17 cellular contexts compared by ENCODE assay signal in genomic region chr19:1514295-1514661, GRCh38. TPM values are rescaled to one million over a fixed set of nuclear protein-coding genes. Genes with fewer than 3 reads are reported as not detected.
DNase-seq lines count a peak whose midpoint lies in the region; ATAC-seq, FAIRE-seq and TF ChIP-seq lines count a peak whose summit lies in the region.
"Had no signal": no experiment of that assay in that cellular context is flagged by ENCODE, and none has a peak within 500 bp of the region (broad histone marks: within the 10 kb centered on the region; RNA-seq: fewer than 3 reads in every experiment).

No MANE protein-coding gene starts in this region.

- DNase-seq in activated naive CD8-positive, alpha-beta T cell treated with anti-CD3 and anti-CD28 coated beads, Interleukin-2, amount 10 ng/mL, durations not matched to agents 7 days and 5 days: no peak
- no peak for DNase-seq in activated naive CD8-positive, alpha-beta T cell treated with anti-CD3 and anti-CD28 coated beads, Interleukin-2, amount 50 U/mL, for 24 hours
- DNase-seq in RWPE1 (ENCODE audit: low spot score) (no peak), H1 (ENCODE audit: low read depth in 1 of 2, low spot score in 2 of 2) (no peak), dermis blood vessel endothelial cell (no peak), RPMI8226 (no peak), COLO829 (ENCODE audit: low spot score) (no peak)
- DNase-seq: NCI-H2029, NCI-H2171 treated with DMSO at 0.1 percent for 48 hours, NCI-H510A had no signal

- peaks cover 7% of the 10 kb centered on the region for H3K4me1 Mint-ChIP-seq in activated naive CD8-positive, alpha-beta T cell treated with anti-CD3 and anti-CD28 coated beads, Interleukin-2, amount 10 ng/mL, durations not matched to agents 7 days and 5 days
- peaks cover 11% of the 10 kb centered on the region for H3K4me1 Mint-ChIP-seq in activated naive CD8-positive, alpha-beta T cell treated with anti-CD3 and anti-CD28 coated beads, Interleukin-2, amount 50 U/mL, for 24 hours
- H3K4me1 Mint-ChIP-seq in stimulated activated memory B cell treated with anti-CD40 and anti-IgM and Interleukin-4, amounts not matched to agents 10 μg/mL and 1 μg/mL and 100 μg/mL, for 72 hours: peaks cover 6% of the 10 kb centered on the region
- H3K4me1 Mint-ChIP-seq: GM23338 had no signal

- H3K9me3 ChIP-seq in H1 (ENCODE audit: insufficient read depth in 2 of 2, low read depth in 1 of 2, low read length in 1 of 2): no peaks in the 10 kb centered on the region

- no peak overlapping the region for H3K4me2 ChIP-seq in H1 (ENCODE audit: insufficient read depth in 1 of 2, low read depth in 2 of 2, low read length in 2 of 2)
- H3K4me2 ChIP-seq: KMS-11 had no signal

- peaks cover 12% of the 10 kb centered on the region for H3K27me3 Mint-ChIP-seq in activated naive CD8-positive, alpha-beta T cell treated with anti-CD3 and anti-CD28 coated beads, Interleukin-2, amount 10 ng/mL, durations not matched to agents 7 days and 5 days
- H3K27me3 Mint-ChIP-seq in activated naive CD8-positive, alpha-beta T cell treated with anti-CD3 and anti-CD28 coated beads, Interleukin-2, amount 50 U/mL, for 24 hours: peaks cover 17% of the 10 kb centered on the region
- H3K27me3 Mint-ChIP-seq in stimulated activated memory B cell treated with anti-CD40 and anti-IgM and Interleukin-4, amounts not matched to agents 10 μg/mL and 1 μg/mL and 100 μg/mL, for 72 hours: peaks cover 87% of the 10 kb centered on the region

- POLR2A ChIA-PET in activated naive CD8-positive, alpha-beta T cell treated with anti-CD3 and anti-CD28 coated beads, Interleukin-2, amount 10 ng/mL, durations not matched to agents 7 days and 5 days (lab: Charles Lee): no interaction called here
- POLR2A ChIA-PET in RWPE1 (lab: Yijun Ruan, JAX; ENCODE audit: low non-redundant PET): no interaction called here
- POLR2A ChIA-PET in H1 (lab: Charles Lee; ENCODE audit: partially characterized antibody): interaction anchor here (0.5 to 1.6 kb wide), 2 partner anchors 28 to 231 kb away, joined by 3 read pairs; no protein-coding TSS in a partner anchor

- H3K9ac ChIP-seq in H1 (replicated peaks in 1 of 4; ENCODE audit: extremely low read depth in 1 of 4, low read depth in 3 of 4, low read length in 3 of 4): no peak overlapping the region
- H3K9ac ChIP-seq: KMS-11 had no signal

- CTCF ChIA-PET in RWPE1 (lab: Yijun Ruan, JAX): interaction anchor here (0.6 to 1.0 kb wide), 10 partner anchors 12 to 528 kb away, joined by 3 to 6 read pairs (median 3); no protein-coding TSS in a partner anchor
- CTCF ChIA-PET in H1 (lab: Charles Lee; ENCODE audit: partially characterized antibody): interaction anchor here (0.9 to 2.2 kb wide), 5 partner anchors 9 to 40 kb away, joined by 3 to 6 read pairs (median 4); partner anchors contain the start of gene PLK5

- H2AFZ ChIP-seq in H1 (ENCODE audit: low read length): no peak overlapping the region
- H2AFZ ChIP-seq: GM23338 had no signal

- no peak overlapping the region for H2BK120ac ChIP-seq in H1 (replicated peaks; ENCODE audit: low read depth, low read length)

- H3K4me3 Mint-ChIP-seq in activated naive CD8-positive, alpha-beta T cell treated with anti-CD3 and anti-CD28 coated beads, Interleukin-2, amount 10 ng/mL, durations not matched to agents 7 days and 5 days: peak overlapping the region; percentile 13
- H3K4me3 Mint-ChIP-seq in activated naive CD8-positive, alpha-beta T cell treated with anti-CD3 and anti-CD28 coated beads, Interleukin-2, amount 50 U/mL, for 24 hours: no peak overlapping the region
- H3K4me3 Mint-ChIP-seq in stimulated activated memory B cell treated with anti-CD40 and anti-IgM and Interleukin-4, amounts not matched to agents 10 μg/mL and 1 μg/mL and 100 μg/mL, for 72 hours: peak overlapping the region; percentile 1
- H3K4me3 Mint-ChIP-seq: CD4-positive, CD25-positive, alpha-beta regulatory T cell; GM23338 had no signal

- H4K91ac ChIP-seq in H1 (replicated peaks; ENCODE audit: insufficient read length, low read length): no peak overlapping the region

- H4K20me1 ChIP-seq in H1 (replicated peaks in 1 of 2; ENCODE audit: control insufficient read depth in 1 of 2, insufficient read depth in 2 of 2, low read length in 2 of 2): peaks cover 0 to 6% of the 10 kb centered on the region in 2 experiments

- H3K56ac ChIP-seq in H1 (replicated peaks; ENCODE audit: insufficient read length, low read depth, low read length): no peak overlapping the region

- no peak overlapping the region for H2BK5ac ChIP-seq in H1 (ENCODE audit: low read depth, low read length)

- H2BK12ac ChIP-seq in H1 (ENCODE audit: low read depth, low read length): no peak overlapping the region

- H3K4me3 ChIP-seq in H1 (ENCODE audit: extremely low read depth in 1 of 4, insufficient read depth in 2 of 4, low read depth in 3 of 4, low read length in 4 of 4): no peak overlapping the region

- no peak overlapping the region for H3K4ac ChIP-seq in H1 (replicated peaks; ENCODE audit: insufficient read length, low read depth, low read length)

- no peak overlapping the region for H3K23ac ChIP-seq in H1 (ENCODE audit: insufficient read length)

- no peaks in the 10 kb centered on the region for H3K79me2 ChIP-seq in H1 (ENCODE audit: control insufficient read depth in 1 of 2, insufficient read depth in 2 of 2, low read length in 2 of 2)

- H2BK15ac ChIP-seq in H1 (ENCODE audit: low read length): peak overlapping the region; percentile 29; the same call in 1 of the 2 replicates

- no peaks in the 10 kb centered on the region for H3K9me3 Mint-ChIP-seq in activated naive CD8-positive, alpha-beta T cell treated with anti-CD3 and anti-CD28 coated beads, Interleukin-2, amount 10 ng/mL, durations not matched to agents 7 days and 5 days
- no peaks in the 10 kb centered on the region for H3K9me3 Mint-ChIP-seq in activated naive CD8-positive, alpha-beta T cell treated with anti-CD3 and anti-CD28 coated beads, Interleukin-2, amount 50 U/mL, for 24 hours
- H3K9me3 Mint-ChIP-seq in stimulated activated memory B cell treated with anti-CD40 and anti-IgM and Interleukin-4, amounts not matched to agents 10 μg/mL and 1 μg/mL and 100 μg/mL, for 72 hours: peaks cover 2% of the 10 kb centered on the region

- no peak for FAIRE-seq in H1 (lab: Jason Lieb, UNC)

- peak overlapping the region; percentile 90 for H3K27ac ChIP-seq in RWPE1
- H3K27ac ChIP-seq in H1 (ENCODE audit: low read depth, low read length): no peak overlapping the region
- H3K27ac ChIP-seq: KMS-11 had no signal

- H2BK20ac ChIP-seq in H1 (ENCODE audit: low read length): no peak overlapping the region

- TF ChIP-seq CTCF in RWPE1 (conservative IDR thresholded peaks at IDR 0.05; ENCODE audit: low read depth): no peak
- TF ChIP-seq CTCF in H1 (IDR thresholded peaks at IDR 0.05; ENCODE audit: control extremely low read depth in 1 of 3, insufficient read depth in 1 of 3, low read depth in 1 of 3, low read length in 3 of 3): no peak

- no peak overlapping the region for H3K14ac ChIP-seq in H1 (ENCODE audit: insufficient read length)

- H3K27ac Mint-ChIP-seq in activated naive CD8-positive, alpha-beta T cell treated with anti-CD3 and anti-CD28 coated beads, Interleukin-2, amount 10 ng/mL, durations not matched to agents 7 days and 5 days: no peak overlapping the region
- no peak overlapping the region for H3K27ac Mint-ChIP-seq in activated naive CD8-positive, alpha-beta T cell treated with anti-CD3 and anti-CD28 coated beads, Interleukin-2, amount 50 U/mL, for 24 hours
- H3K27ac Mint-ChIP-seq in stimulated activated memory B cell treated with anti-CD40 and anti-IgM and Interleukin-4, amounts not matched to agents 10 μg/mL and 1 μg/mL and 100 μg/mL, for 72 hours: no peak overlapping the region
- H3K27ac Mint-ChIP-seq: CD4-positive, CD25-positive, alpha-beta regulatory T cell; GM23338 had no signal

- H3K79me1 ChIP-seq in H1 (ENCODE audit: low read depth, low read length): no peaks in the 10 kb centered on the region

- 77% methylated on average over 10 of the region's 10 CpGs; no CpG with 5 or more reads in 1 of the 2 experiments for WGBS in H1 (ENCODE audit: extremely low coverage in 1 of 2, insufficient coverage in 1 of 2, insufficient read length in 1 of 2, insufficient replicate concordance in 2 of 2, low coverage in 1 of 2, low lambda C conversion rate in 2 of 2, missing lambda C conversion rate in 1 of 2), 2 experiments

- peaks cover 0 to 10% (median 6%) of the 10 kb centered on the region in 4 experiments; a peak in 5 of 7 replicates for H3K27me3 ChIP-seq in H1 (replicated peaks in 1 of 4; ENCODE audit: control insufficient read depth in 3 of 4, extremely low read depth in 1 of 4, insufficient read depth in 3 of 4, low read length in 3 of 4)

- H3K36me3 ChIP-seq in H1 (ENCODE audit: control insufficient read depth in 2 of 4, insufficient read depth in 4 of 4, low read length in 3 of 4): no peaks in the 10 kb centered on the region

- no peak for TF ChIP-seq EP300 in H1 (IDR thresholded peaks at IDR 0.05; ENCODE audit: borderline replicate concordance in 1 of 2, low read depth in 2 of 2, low read length in 2 of 2)

- H2AK5ac ChIP-seq in H1 (ENCODE audit: low read depth, low read length): no peak overlapping the region

- TF ChIP-seq RAD21 in H1 (IDR thresholded peaks at IDR 0.05 in 1 of 2, conservative IDR thresholded peaks at IDR 0.05 in 1 of 2; ENCODE audit: low read depth in 2 of 2, low read length in 2 of 2): no peak

- ATAC-seq in activated naive CD8-positive, alpha-beta T cell treated with anti-CD3 and anti-CD28 coated beads, Interleukin-2, amount 10 ng/mL, durations not matched to agents 7 days and 5 days (ENCODE audit: low read depth): no peak
- no peak for ATAC-seq in activated naive CD8-positive, alpha-beta T cell treated with anti-CD3 and anti-CD28 coated beads, Interleukin-2, amount 50 U/mL, for 24 hours
- no peak for ATAC-seq in stimulated activated memory B cell treated with anti-CD40 and anti-IgM and Interleukin-4, amounts not matched to agents 10 μg/mL and 1 μg/mL and 100 μg/mL, for 72 hours

- no peak overlapping the region for H4K5ac ChIP-seq in H1 (ENCODE audit: insufficient read length, low read depth, low read length)

- no peaks in the 10 kb centered on the region; a peak in 1 of 7 replicates for H3K4me1 ChIP-seq in H1 (replicated peaks in 1 of 4; ENCODE audit: control insufficient read depth in 3 of 4, insufficient read depth in 4 of 4, low read length in 3 of 4)

- H3K23me2 ChIP-seq in H1 (ENCODE audit: low read depth, low read length): no peaks in the 10 kb centered on the region; the same call in 1 of the 2 replicates

- H4K8ac ChIP-seq in H1 (ENCODE audit: extremely low read depth, insufficient read depth, low read length): no peak overlapping the region

- H3K18ac ChIP-seq in H1 (ENCODE audit: extremely low read depth, low read length): no peak overlapping the region

- no peak for TF ChIP-seq POLR2A in H1 (IDR thresholded peaks at IDR 0.05; ENCODE audit: control extremely low read depth in 1 of 2, low read depth in 2 of 2, low read length in 2 of 2)

- no peaks in the 10 kb centered on the region for H3K36me3 Mint-ChIP-seq in activated naive CD8-positive, alpha-beta T cell treated with anti-CD3 and anti-CD28 coated beads, Interleukin-2, amount 10 ng/mL, durations not matched to agents 7 days and 5 days
- no peaks in the 10 kb centered on the region for H3K36me3 Mint-ChIP-seq in activated naive CD8-positive, alpha-beta T cell treated with anti-CD3 and anti-CD28 coated beads, Interleukin-2, amount 50 U/mL, for 24 hours (ENCODE audit: low read depth)
- no peaks in the 10 kb centered on the region for H3K36me3 Mint-ChIP-seq in stimulated activated memory B cell treated with anti-CD40 and anti-IgM and Interleukin-4, amounts not matched to agents 10 μg/mL and 1 μg/mL and 100 μg/mL, for 72 hours
- H3K36me3 Mint-ChIP-seq: CD4-positive, CD25-positive, alpha-beta regulatory T cell had no signal

RNA-seq across cellular contexts. Expression of gene ADAMTSL5, which starts 1.5 kb away (rescaled TPM):
- 1 to 10 TPM; 1.8 to 2.1 TPM for total RNA-seq in activated naive CD8-positive, alpha-beta T cell treated with anti-CD3 and anti-CD28 coated beads, Interleukin-2, amount 10 ng/mL, durations not matched to agents 7 days and 5 days
- total RNA-seq in H1 (2021; fragmentation: NEBNext Ultra II Directional; extraction: Animal tissue kit (Norgen Biotek cat#: 25700)): 0.99 and 1.4 TPM in 2 replicates
- polyA plus RNA-seq in H1 (2011; rRNA removed): 0.82 and 2.6 TPM in 2 replicates
- 1.0 TPM for polyA plus RNA-seq in H1 (2011; cell fraction: cytosol; rRNA removed)
- polyA plus RNA-seq in H1 (2011; cell fraction: nucleus; rRNA removed): 2.7 TPM
- polyA plus RNA-seq in H1 (2012, experiment 1 of 2): 0.42 to 0.86 TPM (median 0.67 TPM) in 4 replicates
- polyA plus RNA-seq in H1 (2012, experiment 2 of 2): 0.30 TPM
- polyA plus RNA-seq in H1 (2013, experiment 1 of 2): 0.26 TPM
- 0.42 TPM for polyA plus RNA-seq in H1 (2013, experiment 2 of 2)
- 0.09 and 0.49 TPM in 2 replicates for polyA minus RNA-seq in H1 (2011; rRNA and poly(A)+ RNA removed)
- not detected for polyA minus RNA-seq in H1 (2011; cell fraction: cytosol; rRNA and poly(A)+ RNA removed)
- 0.40 TPM for polyA minus RNA-seq in H1 (2011; cell fraction: nucleus; rRNA and poly(A)+ RNA removed)
- total RNA-seq in dermis blood vessel endothelial cell: 0.19 TPM in 1 of 2 replicates, not detected in the other

RNA-seq across cellular contexts. Expression of gene PLK5, which starts 9.6 kb away (rescaled TPM):
- not detected for total RNA-seq in activated naive CD8-positive, alpha-beta T cell treated with anti-CD3 and anti-CD28 coated beads, Interleukin-2, amount 10 ng/mL, durations not matched to agents 7 days and 5 days
- 0.43 and 1.2 TPM in 2 replicates for total RNA-seq in H1 (2021; fragmentation: NEBNext Ultra II Directional; extraction: Animal tissue kit (Norgen Biotek cat#: 25700))
- 0.45 and 0.82 TPM in 2 replicates for polyA plus RNA-seq in H1 (2011; rRNA removed)
- polyA plus RNA-seq in H1 (2011; cell fraction: cytosol; rRNA removed): 0.69 TPM
- 4.9 TPM for polyA plus RNA-seq in H1 (2011; cell fraction: nucleus; rRNA removed)
- polyA plus RNA-seq in H1 (2012, experiment 1 of 2): 0.56 to 0.73 TPM (median 0.64 TPM) in 3 of 4 replicates, not detected in the other
- polyA plus RNA-seq in H1 (2012, experiment 2 of 2): 0.29 TPM
- 0.81 TPM for polyA plus RNA-seq in H1 (2013, experiment 1 of 2)
- polyA plus RNA-seq in H1 (2013, experiment 2 of 2): 0.33 TPM
- polyA minus RNA-seq in H1 (2011; rRNA and poly(A)+ RNA removed): 0.06 and 0.29 TPM in 2 replicates
- 0.66 TPM for polyA minus RNA-seq in H1 (2011; cell fraction: cytosol; rRNA and poly(A)+ RNA removed)
- polyA minus RNA-seq in H1 (2011; cell fraction: nucleus; rRNA and poly(A)+ RNA removed): 1.5 TPM
- not detected in 2 replicates for total RNA-seq in dermis blood vessel endothelial cell
- total RNA-seq: A673; CD4-positive, CD25-positive, alpha-beta regulatory T cell; Daoy; Right ventricle myocardium superior had no signal
- polyA plus RNA-seq: CD4-positive, CD25-positive, alpha-beta regulatory T cell had no signal

RNA-seq across cellular contexts. Expression of gene REEP6, which starts 23.3 kb away (rescaled TPM):
- total RNA-seq in activated naive CD8-positive, alpha-beta T cell treated with anti-CD3 and anti-CD28 coated beads, Interleukin-2, amount 10 ng/mL, durations not matched to agents 7 days and 5 days: 1 to 10 TPM; 2.2 to 2.8 TPM
- total RNA-seq in H1 (2021; fragmentation: NEBNext Ultra II Directional; extraction: Animal tissue kit (Norgen Biotek cat#: 25700)): 12.6 and 13.4 TPM in 2 replicates
- 20.7 and 31.4 TPM in 2 replicates for polyA plus RNA-seq in H1 (2011; rRNA removed)
- polyA plus RNA-seq in H1 (2011; cell fraction: cytosol; rRNA removed): 12.6 TPM
- polyA plus RNA-seq in H1 (2011; cell fraction: nucleus; rRNA removed): 14.4 TPM
- 8.7 to 19.5 TPM (median 15.4 TPM) in 4 replicates for polyA plus RNA-seq in H1 (2012, experiment 1 of 2)
- polyA plus RNA-seq in H1 (2012, experiment 2 of 2): 12.8 TPM
- 17.9 TPM for polyA plus RNA-seq in H1 (2013, experiment 1 of 2)
- 25.1 TPM for polyA plus RNA-seq in H1 (2013, experiment 2 of 2)
- 4.2 and 5.5 TPM in 2 replicates for polyA minus RNA-seq in H1 (2011; rRNA and poly(A)+ RNA removed)
- polyA minus RNA-seq in H1 (2011; cell fraction: cytosol; rRNA and poly(A)+ RNA removed): 13.8 TPM
- 6.6 TPM for polyA minus RNA-seq in H1 (2011; cell fraction: nucleus; rRNA and poly(A)+ RNA removed)
- 0.34 and 1.0 TPM in 2 replicates for total RNA-seq in dermis blood vessel endothelial cell

RNA-seq across cellular contexts. Expression of gene PCSK4, which starts 24.1 kb away (rescaled TPM):
- total RNA-seq in activated naive CD8-positive, alpha-beta T cell treated with anti-CD3 and anti-CD28 coated beads, Interleukin-2, amount 10 ng/mL, durations not matched to agents 7 days and 5 days: 1 to 10 TPM; 6.7 to 9.7 TPM
- 9.7 and 9.8 TPM in 2 replicates for total RNA-seq in H1 (2021; fragmentation: NEBNext Ultra II Directional; extraction: Animal tissue kit (Norgen Biotek cat#: 25700))
- polyA plus RNA-seq in H1 (2011; rRNA removed): 10.7 and 18.3 TPM in 2 replicates
- polyA plus RNA-seq in H1 (2011; cell fraction: cytosol; rRNA removed): 13.4 TPM
- 104 TPM for polyA plus RNA-seq in H1 (2011; cell fraction: nucleus; rRNA removed)
- 7.7 to 16.1 TPM (median 11.6 TPM) in 4 replicates for polyA plus RNA-seq in H1 (2012, experiment 1 of 2)
- polyA plus RNA-seq in H1 (2012, experiment 2 of 2): 5.0 TPM
- polyA plus RNA-seq in H1 (2013, experiment 1 of 2): 8.5 TPM
- polyA plus RNA-seq in H1 (2013, experiment 2 of 2): 5.6 TPM
- polyA minus RNA-seq in H1 (2011; rRNA and poly(A)+ RNA removed): 1.6 and 1.9 TPM in 2 replicates
- polyA minus RNA-seq in H1 (2011; cell fraction: cytosol; rRNA and poly(A)+ RNA removed): 8.1 TPM
- polyA minus RNA-seq in H1 (2011; cell fraction: nucleus; rRNA and poly(A)+ RNA removed): 14.3 TPM
- total RNA-seq in dermis blood vessel endothelial cell: 0.68 and 1.1 TPM in 2 replicates

RNA-seq across cellular contexts. Expression of gene C19orf25, which starts 35.3 kb away (rescaled TPM):
- total RNA-seq in activated naive CD8-positive, alpha-beta T cell treated with anti-CD3 and anti-CD28 coated beads, Interleukin-2, amount 10 ng/mL, durations not matched to agents 7 days and 5 days: 10 to 100 TPM; 48.0 to 51.2 TPM
- 41.3 and 41.4 TPM in 2 replicates for total RNA-seq in H1 (2021; fragmentation: NEBNext Ultra II Directional; extraction: Animal tissue kit (Norgen Biotek cat#: 25700))
- 67.4 and 92.2 TPM in 2 replicates for polyA plus RNA-seq in H1 (2011; rRNA removed)
- 63.6 TPM for polyA plus RNA-seq in H1 (2011; cell fraction: cytosol; rRNA removed)
- 64.5 TPM for polyA plus RNA-seq in H1 (2011; cell fraction: nucleus; rRNA removed)
- polyA plus RNA-seq in H1 (2012, experiment 1 of 2): 25.3 to 39.5 TPM (median 37.9 TPM) in 4 replicates
- polyA plus RNA-seq in H1 (2012, experiment 2 of 2): 36.7 TPM
- polyA plus RNA-seq in H1 (2013, experiment 1 of 2): 39.5 TPM
- 40.6 TPM for polyA plus RNA-seq in H1 (2013, experiment 2 of 2)
- 12.2 and 15.1 TPM in 2 replicates for polyA minus RNA-seq in H1 (2011; rRNA and poly(A)+ RNA removed)
- 22.1 TPM for polyA minus RNA-seq in H1 (2011; cell fraction: cytosol; rRNA and poly(A)+ RNA removed)
- polyA minus RNA-seq in H1 (2011; cell fraction: nucleus; rRNA and poly(A)+ RNA removed): 35.7 TPM
- total RNA-seq in dermis blood vessel endothelial cell: 22.0 and 28.1 TPM in 2 replicates
